Comparison of ENCODE assay signal across 12 cellular contexts in genomic region chr2:176642074-176642473, GRCh38.
DNase-seq lines count a peak whose midpoint lies in the region; ATAC-seq lines count a peak whose summit lies in the region.
"Had no signal": no experiment of that assay in that cellular context is flagged by ENCODE, and none has a peak within 500 bp of the region (broad histone marks: within the 10 kb centered on the region; RNA-seq: fewer than 3 reads in every experiment).

No MANE protein-coding gene starts in this region.

- no peak overlapping the region for H3K4me3 ChIP-seq in SJCRH30
- H3K4me3 ChIP-seq: K562 had no signal

- ATAC-seq in GM18868 (IDR thresholded peaks at IDR 0.05; ENCODE audit: unreplicated experiment) = peak; percentile 77
- no peak for ATAC-seq in GM21360 (IDR thresholded peaks at IDR 0.05; ENCODE audit: unreplicated experiment)
- ATAC-seq: activated T-cell treated with anti-CD3 and anti-CD28 coated beads, Interleukin-2, amount 50 U/mL, for 4 hours; K562; WTC11 had no signal

- peak; percentile 62 for DNase-seq in AG08396 (ENCODE audit: low spot score)
- DNase-seq in HS-5 (ENCODE audit: low read depth) = peak; percentile 86
- peak; percentile 20 for DNase-seq in epithelial cell of prostate (ENCODE audit: low read depth, low spot score)
- DNase-seq in cerebellar cortex (ENCODE audit: low spot score) = no peak
- no peak for DNase-seq in SJCRH30
- no peak for DNase-seq in medulla oblongata (ENCODE audit: extremely low spot score)
- DNase-seq: activated T-cell treated with anti-CD3 and anti-CD28 coated beads, Interleukin-2, amount 50 U/mL, for 4 hours; stimulated activated CD4-positive, alpha-beta T cell treated with anti-CD3 and anti-CD28 coated beads, Interleukin-2, amount 100 ng/mL, for 48 hours had no signal

- peak overlapping the region; percentile 75 for H3K27ac ChIP-seq in epithelial cell of prostate
- H3K27ac ChIP-seq in SJCRH30 = no peak overlapping the region

- no peaks in the 10 kb centered on the region for H3K36me3 ChIP-seq in SJCRH30

- H3K9me3 ChIP-seq in SJCRH30 (replicated peaks) = no peaks in the 10 kb centered on the region

- H3K27me3 ChIP-seq in SJCRH30 = 0 out of 2 replicates have a peak, but pooled peaks cover 10% of the 10 kb centered on the region

- 0 out of 2 replicates have a peak, but pooled peaks cover 4% of the 10 kb centered on the region for H3K4me1 ChIP-seq in SJCRH30

Comparison
In these comparisons a context has a peak if more than half of its experiments do, and no peak if none do; other contexts are left out.
1. DNase-seq: peak in AG08396 (single experiment), HS-5 (single experiment) and epithelial cell of prostate (single experiment); none in cerebellar cortex (single experiment), SJCRH30 (0 of 2) and medulla oblongata (single experiment).